ENCODE assay signal across 1 cellular context in the genomic region with DNA sequence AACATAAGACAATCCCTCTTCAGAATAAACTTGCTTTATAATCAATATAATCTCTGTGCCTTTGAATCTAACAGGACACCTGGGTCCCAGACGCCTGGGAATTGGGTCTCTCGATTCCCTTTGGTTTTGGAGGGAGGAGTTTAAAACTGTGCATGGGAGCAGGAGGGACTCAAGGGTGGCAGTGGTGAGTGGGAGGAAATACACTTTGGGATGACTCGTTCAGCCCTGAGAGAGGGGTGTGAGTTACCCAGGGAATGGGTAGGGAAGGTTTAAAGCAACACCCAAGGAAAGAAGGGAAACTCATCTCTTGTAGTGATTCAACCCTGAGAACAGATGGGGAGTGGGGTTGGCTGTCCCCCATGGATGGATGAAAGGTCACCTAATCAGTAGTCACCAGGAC.
TF ChIP-seq lines count a peak whose summit lies in the region.

No MANE protein-coding gene starts in this region.

TF ChIP-seq in IMR-90, 13 proteins besides CTCF, POLR2A, EP300 and RAD21 (continued from another document):
- no peak for TF ChIP-seq SMC3 (IDR thresholded peaks at IDR 0.05; ENCODE audit: low read depth, low read length)
